1 cellular context compared by ENCODE assay signal in genomic region chr2:177724398-177725287, GRCh38.
TF ChIP-seq lines count a peak whose summit lies in the region.

No MANE protein-coding gene starts in this region.

TF ChIP-seq in HEK293, 187 proteins besides CTCF, POLR2A, EP300 and RAD21 (continued from another document):
- TF ChIP-seq PRDM6 (tag by site-specific recombination; IDR thresholded peaks at IDR 0.05) (0 out of 2 replicates have a peak, but pooled peaks have one; percentile 5), ZNF544 (tag by site-specific recombination; IDR thresholded peaks at IDR 0.05) (no peak)
